ENCODE assay signal across 11 cellular contexts in genomic region chr5:124920909-124921666, GRCh38.
DNase-seq lines count a peak whose midpoint lies in the region; ATAC-seq and TF ChIP-seq lines count a peak whose summit lies in the region.
"Had no signal": no experiment of that assay in that cellular context is flagged by ENCODE, and none has a peak within 500 bp of the region (broad histone marks: within the 10 kb centered on the region; RNA-seq: fewer than 3 reads in every experiment).

No MANE protein-coding gene starts in this region.

- peak overlapping the region; percentile 66 for H3K4me3 ChIP-seq in DOHH2 (ENCODE audit: low read length)

- no peaks in the 10 kb centered on the region for H3K9me3 ChIP-seq in DOHH2 (ENCODE audit: control insufficient read depth, insufficient read depth, low read length)

- H3K4me2 ChIP-seq in DOHH2 (ENCODE audit: low read length) = peak overlapping the region; percentile 89
- H3K4me2 ChIP-seq: KMS-11 had no signal

- H3K27ac ChIP-seq in DOHH2 (ENCODE audit: low read depth, low read length) = peak overlapping the region; percentile 73
- H3K27ac ChIP-seq: KMS-11 had no signal

- H3K4me1 ChIP-seq in DOHH2 (ENCODE audit: control insufficient read depth, low read length) = peaks cover 65% of the 10 kb centered on the region

- TF ChIP-seq CTCF in DOHH2 (IDR thresholded peaks at IDR 0.05; ENCODE audit: low read depth, low read length, poor library complexity, severe bottlenecking) = no peak

- DNase-seq in RPMI8226 (peak; percentile 31), DMS 273 treated with DMSO at 0.1 percent for 48 hours (lab: John Stamatoyannopoulos, UW) (no peak), activated T-cell treated with anti-CD3 and anti-CD28 coated beads for 4 hours (no peak), T-helper 9 cell (no peak)
- no peak for DNase-seq in activated effector memory CD4-positive, alpha-beta T cell treated with Interleukin-2 at 50 U/mL for 16 hours
- DNase-seq: activated CD4-positive, alpha-beta memory T cell treated with anti-CD3 and anti-CD28 coated beads for 36 hours; mesenchymal stem cell had no signal

- H3F3A ChIP-seq in DOHH2 (ENCODE audit: control insufficient read depth, insufficient read depth) = peaks cover 6% of the 10 kb centered on the region; the same call in 1 of the 2 replicates

- H3K36me3 ChIP-seq in DOHH2 (ENCODE audit: control insufficient read depth, low read length) = no peaks in the 10 kb centered on the region

- no peaks in the 10 kb centered on the region for H3K79me2 ChIP-seq in DOHH2 (ENCODE audit: control insufficient read depth, low read length)

- H3K9me2 ChIP-seq in DOHH2 (replicated peaks; ENCODE audit: control insufficient read depth, low read length) = no peaks in the 10 kb centered on the region

- H4K20me1 ChIP-seq in DOHH2 (ENCODE audit: control insufficient read depth, insufficient read depth, low read depth, low read length) = no peaks in the 10 kb centered on the region

- ATAC-seq in GM19438 (IDR thresholded peaks at IDR 0.05; ENCODE audit: low read depth, unreplicated experiment) = peak; percentile 88
- peak; percentile 79 for ATAC-seq in HG03097 (IDR thresholded peaks at IDR 0.05; ENCODE audit: low FRiP score, unreplicated experiment)

- H3K27me3 ChIP-seq in DOHH2 (ENCODE audit: control insufficient read depth, low read length) = no peaks in the 10 kb centered on the region
